ENCODE assay signal across 1 cellular context in the genomic region with DNA sequence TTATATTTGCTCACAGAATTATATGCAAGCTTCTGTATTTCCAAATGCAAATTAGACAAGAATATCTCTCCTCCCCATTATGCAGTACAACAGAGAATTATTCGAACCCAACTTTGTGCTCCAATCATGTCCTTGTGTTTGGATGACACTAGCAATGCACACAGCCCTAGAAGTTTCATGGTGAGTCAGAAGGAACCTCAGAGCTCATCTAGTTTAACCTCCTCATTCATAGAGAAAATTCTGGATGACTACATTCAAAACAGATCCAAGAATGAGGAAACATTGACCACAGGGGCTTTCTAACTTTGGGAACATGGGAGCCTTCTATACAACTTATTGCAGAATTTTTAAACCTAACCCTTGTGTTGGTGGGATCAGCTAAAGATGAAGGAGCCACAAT.
TF ChIP-seq lines count a peak whose summit lies in the region.

No MANE protein-coding gene starts in this region.

TF ChIP-seq in IMR-90, 13 proteins besides CTCF, POLR2A, EP300 and RAD21:
- TF ChIP-seq, protein P1, sequence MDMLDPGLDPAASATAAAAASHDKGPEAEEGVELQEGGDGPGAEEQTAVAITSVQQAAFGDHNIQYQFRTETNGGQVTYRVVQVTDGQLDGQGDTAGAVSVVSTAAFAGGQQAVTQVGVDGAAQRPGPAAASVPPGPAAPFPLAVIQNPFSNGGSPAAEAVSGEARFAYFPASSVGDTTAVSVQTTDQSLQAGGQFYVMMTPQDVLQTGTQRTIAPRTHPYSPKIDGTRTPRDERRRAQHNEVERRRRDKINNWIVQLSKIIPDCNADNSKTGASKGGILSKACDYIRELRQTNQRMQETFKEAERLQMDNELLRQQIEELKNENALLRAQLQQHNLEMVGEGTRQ (IDR thresholded peaks at IDR 0.05; ENCODE audit: low read depth, low read length), result no peak
- TF ChIP-seq RCOR1 (IDR thresholded peaks at IDR 0.05; ENCODE audit: insufficient replicate concordance, low read length) (no peak), SMC3 (IDR thresholded peaks at IDR 0.05; ENCODE audit: low read depth, low read length) (no peak), CEBPB (IDR thresholded peaks at IDR 0.05; ENCODE audit: low read depth, low read length) (no peak), BHLHE40 (IDR thresholded peaks at IDR 0.05; ENCODE audit: low read depth, low read length) (no peak), FOS (IDR thresholded peaks at IDR 0.05; ENCODE audit: low read depth, low read length) (no peak), ELK1 (IDR thresholded peaks at IDR 0.05; ENCODE audit: borderline replicate concordance, low read depth, low read length) (no peak), CHD1 (IDR thresholded peaks at IDR 0.05; ENCODE audit: low read depth, low read length) (no peak), MAFK (IDR thresholded peaks at IDR 0.05; ENCODE audit: low read depth, low read length) (no peak), MXI1 (IDR thresholded peaks at IDR 0.05; ENCODE audit: borderline replicate concordance, low read depth, low read length) (no peak), NFE2L2 (IDR thresholded peaks at IDR 0.05; ENCODE audit: low read depth, low read length) (no peak), RFX5 (IDR thresholded peaks at IDR 0.05; ENCODE audit: low read depth, low read length) (no peak), MAZ (IDR thresholded peaks at IDR 0.05; ENCODE audit: borderline replicate concordance, low read depth, low read length) (no peak)
